Comparison of ENCODE assay signal across 1 cellular context in the genomic region with DNA sequence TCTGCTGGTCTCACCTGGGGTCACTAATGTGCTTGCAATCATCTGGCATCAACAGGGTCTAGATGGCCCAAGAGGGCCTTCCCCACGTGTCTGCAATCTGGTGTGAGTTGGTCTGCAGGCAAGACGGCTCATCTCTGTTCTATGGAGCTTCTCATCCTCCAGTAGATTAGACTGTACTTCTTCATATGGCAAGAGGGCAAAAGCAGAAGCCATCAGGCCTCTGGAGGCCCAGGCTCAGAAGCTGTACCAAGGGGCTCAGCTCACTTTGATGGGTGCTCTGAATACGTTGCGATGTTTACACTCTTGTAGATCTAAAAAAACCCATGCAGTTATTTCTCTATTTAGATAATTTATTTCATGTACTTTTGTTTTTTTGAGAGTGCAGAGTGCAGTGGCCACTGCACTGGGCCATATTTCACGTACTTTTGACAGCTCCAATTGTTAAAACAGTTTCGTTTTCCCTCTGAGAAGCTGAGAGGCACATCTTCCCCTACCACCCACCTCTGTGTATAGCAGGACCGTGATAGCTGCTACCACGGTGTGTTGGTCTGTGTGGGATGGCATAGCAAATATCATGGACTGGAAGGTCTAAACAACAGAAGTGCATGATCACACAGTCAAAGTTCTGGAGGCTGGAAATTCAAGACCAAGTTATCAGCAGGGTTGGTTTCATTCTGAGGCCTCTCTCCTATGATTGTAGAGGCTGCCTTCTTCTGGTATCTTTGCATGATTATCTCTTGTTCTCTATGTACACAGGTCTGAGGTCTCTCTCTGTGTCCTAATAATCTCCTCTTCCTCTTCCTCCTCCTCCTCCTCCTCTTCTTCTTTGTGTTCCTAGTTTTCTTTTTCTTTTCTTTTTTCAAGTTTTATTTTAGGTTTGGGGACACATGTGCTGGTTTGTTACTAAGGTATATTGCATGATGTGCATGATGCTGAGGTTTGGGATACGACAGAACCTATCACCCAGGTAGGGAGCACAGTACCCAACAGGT.
TF ChIP-seq lines count a peak whose summit lies in the region.

No MANE protein-coding gene starts in this region.

TF ChIP-seq in GM12878, 131 proteins besides CTCF, POLR2A, EP300 and RAD21:
- TF ChIP-seq MTA2 (IDR thresholded peaks at IDR 0.05; ENCODE audit: low read depth) (peak; percentile 27), TCF3 (IDR thresholded peaks at IDR 0.05; ENCODE audit: borderline replicate concordance, insufficient read depth, low read depth, low read length) (no peak), BHLHE40 (IDR thresholded peaks at IDR 0.05; ENCODE audit: borderline replicate concordance in 1 of 2, low read depth in 2 of 2, low read length in 1 of 2) (peak in 1 of 2 experiments; percentile 10; a peak in 1 of 4 replicates), CHD4 (IDR thresholded peaks at IDR 0.05) (no peak)
- TF ChIP-seq, protein P1, sequence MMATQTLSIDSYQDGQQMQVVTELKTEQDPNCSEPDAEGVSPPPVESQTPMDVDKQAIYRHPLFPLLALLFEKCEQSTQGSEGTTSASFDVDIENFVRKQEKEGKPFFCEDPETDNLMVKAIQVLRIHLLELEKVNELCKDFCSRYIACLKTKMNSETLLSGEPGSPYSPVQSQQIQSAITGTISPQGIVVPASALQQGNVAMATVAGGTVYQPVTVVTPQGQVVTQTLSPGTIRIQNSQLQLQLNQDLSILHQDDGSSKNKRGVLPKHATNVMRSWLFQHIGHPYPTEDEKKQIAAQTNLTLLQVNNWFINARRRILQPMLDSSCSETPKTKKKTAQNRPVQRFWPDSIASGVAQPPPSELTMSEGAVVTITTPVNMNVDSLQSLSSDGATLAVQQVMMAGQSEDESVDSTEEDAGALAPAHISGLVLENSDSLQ (IDR thresholded peaks at IDR 0.05): peak; percentile 53; the same call in 1 of the 2 replicates
- TF ChIP-seq, protein P2, sequence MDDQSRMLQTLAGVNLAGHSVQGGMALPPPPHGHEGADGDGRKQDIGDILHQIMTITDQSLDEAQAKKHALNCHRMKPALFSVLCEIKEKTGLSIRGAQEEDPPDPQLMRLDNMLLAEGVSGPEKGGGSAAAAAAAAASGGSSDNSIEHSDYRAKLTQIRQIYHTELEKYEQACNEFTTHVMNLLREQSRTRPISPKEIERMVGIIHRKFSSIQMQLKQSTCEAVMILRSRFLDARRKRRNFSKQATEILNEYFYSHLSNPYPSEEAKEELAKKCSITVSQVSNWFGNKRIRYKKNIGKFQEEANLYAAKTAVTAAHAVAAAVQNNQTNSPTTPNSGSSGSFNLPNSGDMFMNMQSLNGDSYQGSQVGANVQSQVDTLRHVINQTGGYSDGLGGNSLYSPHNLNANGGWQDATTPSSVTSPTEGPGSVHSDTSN (IDR thresholded peaks at IDR 0.05; ENCODE audit: insufficient replicate concordance, low read depth, low read length): peak; percentile 61
